16 cellular contexts compared by ENCODE assay signal in genomic region chr16:15881794-15882379, GRCh38. TPM values are rescaled to one million over a fixed set of nuclear protein-coding genes. Genes with fewer than 3 reads are reported as not detected.
A peak's percentile ranks its signal among the peaks of the same experiment; 100 is the strongest.
DNase-seq lines count a peak whose midpoint lies in the region; ATAC-seq, FAIRE-seq and TF ChIP-seq lines count a peak whose summit lies in the region.
"Had no signal": no experiment of that assay in that cellular context is flagged by ENCODE, and none has a peak within 500 bp of the region (broad histone marks: within the 10 kb centered on the region; RNA-seq: fewer than 3 reads in every experiment).

No MANE protein-coding gene starts in this region.

- 94% methylated on average over 13 of the region's 13 CpGs for WGBS in A549 (ENCODE audit: missing lambda C conversion rate)

- no peaks in the 10 kb centered on the region for H3K27me3 Mint-ChIP-seq in HFFc6 (ENCODE audit: insufficient read depth)
- H3K27me3 Mint-ChIP-seq in osteocyte (ENCODE audit: unreplicated experiment): no peaks in the 10 kb centered on the region
- H3K27me3 Mint-ChIP-seq: CD8-positive, alpha-beta memory T cell; IgD-negative memory B cell had no signal

- H3K9ac ChIP-seq in SK-N-MC (ENCODE audit: insufficient read length): no peak overlapping the region

- POLR2A ChIA-PET in A549 (lab: Yijun Ruan, JAX): no interaction called here

- TF ChIP-seq EP300 in A549 (IDR thresholded peaks at IDR 0.05): no peak

- H3K4me3 Mint-ChIP-seq in HFFc6 (no peak overlapping the region), osteocyte (ENCODE audit: unreplicated experiment) (no peak overlapping the region)
- H3K4me3 Mint-ChIP-seq: IgD-negative memory B cell had no signal

- peaks cover 67% of the 10 kb centered on the region for H3K36me3 ChIP-seq in SK-N-MC (ENCODE audit: insufficient read depth, low read length)

- H3K9me3 ChIP-seq in A549 (no peaks in the 10 kb centered on the region), SK-N-MC (ENCODE audit: low read depth, low read length) (no peaks in the 10 kb centered on the region)
- H3K9me3 ChIP-seq: Caco-2 had no signal

- H3K36me3 Mint-ChIP-seq in HFFc6 (ENCODE audit: low read depth) (peaks cover 43% of the 10 kb centered on the region), osteocyte (ENCODE audit: unreplicated experiment) (peaks cover 24% of the 10 kb centered on the region)
- H3K36me3 Mint-ChIP-seq: IgD-negative memory B cell had no signal

- H3K4me1 Mint-ChIP-seq in HFFc6 (ENCODE audit: low read depth) (peaks cover 62% of the 10 kb centered on the region), osteocyte (ENCODE audit: unreplicated experiment) (peaks cover 47% of the 10 kb centered on the region)

- TF ChIP-seq RAD21 in A549 (conservative IDR thresholded peaks at IDR 0.05 in 1 of 2, IDR thresholded peaks at IDR 0.05 in 1 of 2): no peak

- peak overlapping the region; percentile 90 to 96 for H3K27ac ChIP-seq in A549
- peak overlapping the region; percentile 52; the same call in 1 of the 2 replicates for H3K27ac ChIP-seq in SK-N-MC
- H3K27ac ChIP-seq: HL-60 had no signal

- TF ChIP-seq CTCF in A549 (IDR thresholded peaks at IDR 0.05): no peak
- TF ChIP-seq CTCF in HFFc6 (IDR thresholded peaks at IDR 0.05): no peak
- no peak for TF ChIP-seq CTCF in osteocyte (IDR thresholded peaks at IDR 0.05)
- no peak for TF ChIP-seq CTCF in GM13976 (IDR thresholded peaks at IDR 0.05; ENCODE audit: borderline replicate concordance, control extremely low read depth, extremely low read depth, insufficient read depth, missing control alignments)

- in situ Hi-C loops in GM13976 (cut with MboI; ENCODE audit: low sequenced_read_pairs, unreplicated experiment): no loop called here

- H3K9me3 Mint-ChIP-seq in HFFc6 (no peaks in the 10 kb centered on the region), osteocyte (ENCODE audit: unreplicated experiment) (no peaks in the 10 kb centered on the region)
- H3K9me3 Mint-ChIP-seq: CD8-positive, alpha-beta memory T cell; IgD-negative memory B cell had no signal

- H3K27ac Mint-ChIP-seq in HFFc6 (peak overlapping the region; percentile 93), osteocyte (ENCODE audit: unreplicated experiment) (peak overlapping the region; percentile 34)
- H3K27ac Mint-ChIP-seq: CD8-positive, alpha-beta memory T cell; IgD-negative memory B cell had no signal

- TF ChIP-seq POLR2A in A549 (IDR thresholded peaks at IDR 0.05; ENCODE audit: low read length): no peak

- H3K4me2 ChIP-seq in A549: peak overlapping the region; percentile 1; the same call in 1 of the 3 replicates

- DNase-seq in A549 (ENCODE audit: low read depth in 1 of 2, low spot score in 1 of 2) (no peak), HFFc6 (no peak), SK-N-MC (ENCODE audit: low read depth, low spot score) (no peak), osteocyte (ENCODE audit: extremely low spot score, unreplicated experiment) (no peak), RCC 7860 (ENCODE audit: low spot score) (no peak), NCI-H2171 (lab: John Stamatoyannopoulos, UW) (no peak), NCI-H2107 treated with DMSO at 0.1 percent for 48 hours (lab: John Stamatoyannopoulos, UW; ENCODE audit: unreplicated experiment) (no peak), GM13976 (ENCODE audit: low spot score) (no peak)
- DNase-seq: Caco-2; CD8-positive, alpha-beta memory T cell; GF-D8; HCEC 1CT had no signal

- H3K4me1 ChIP-seq in A549: peaks cover 78% of the 10 kb centered on the region
- H3K4me1 ChIP-seq: Caco-2 had no signal

- no peak overlapping the region for H3K4me3 ChIP-seq in A549
- no peak overlapping the region for H3K4me3 ChIP-seq in SK-N-MC

- CTCF ChIA-PET in A549 (lab: Yijun Ruan, JAX): no interaction called here

- no peak for FAIRE-seq in A549 (lab: Jason Lieb, UNC)
- FAIRE-seq in RCC 7860 (lab: Jason Lieb, UNC): no peak

- no peak for ATAC-seq in A549

TF ChIP-seq in A549, 52 proteins besides CTCF, POLR2A, EP300 and RAD21:
- no peak for TF ChIP-seq ZC3H11A (IDR thresholded peaks at IDR 0.05)
- no peak for TF ChIP-seq HOXA7 (CRISPR knock-in tag; IDR thresholded peaks at IDR 0.05)
- TF ChIP-seq ZNF302 (CRISPR knock-in tag; IDR thresholded peaks at IDR 0.05): no peak
- no peak for TF ChIP-seq RNF2 (IDR thresholded peaks at IDR 0.05; ENCODE audit: borderline replicate concordance, low read depth)
- no peak for TF ChIP-seq EHF (CRISPR knock-in tag; IDR thresholded peaks at IDR 0.05)
- TF ChIP-seq, protein P1, sequence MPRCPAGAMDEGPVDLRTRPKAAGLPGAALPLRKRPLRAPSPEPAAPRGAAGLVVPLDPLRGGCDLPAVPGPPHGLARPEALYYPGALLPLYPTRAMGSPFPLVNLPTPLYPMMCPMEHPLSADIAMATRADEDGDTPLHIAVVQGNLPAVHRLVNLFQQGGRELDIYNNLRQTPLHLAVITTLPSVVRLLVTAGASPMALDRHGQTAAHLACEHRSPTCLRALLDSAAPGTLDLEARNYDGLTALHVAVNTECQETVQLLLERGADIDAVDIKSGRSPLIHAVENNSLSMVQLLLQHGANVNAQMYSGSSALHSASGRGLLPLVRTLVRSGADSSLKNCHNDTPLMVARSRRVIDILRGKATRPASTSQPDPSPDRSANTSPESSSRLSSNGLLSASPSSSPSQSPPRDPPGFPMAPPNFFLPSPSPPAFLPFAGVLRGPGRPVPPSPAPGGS (IDR thresholded peaks at IDR 0.05): no peak
- no peak for TF ChIP-seq HES2 (IDR thresholded peaks at IDR 0.05)
- TF ChIP-seq HDAC2 (IDR thresholded peaks at IDR 0.05): no peak
- TF ChIP-seq EHMT2 (IDR thresholded peaks at IDR 0.05; ENCODE audit: low read depth): no peak
- no peak for TF ChIP-seq PBX3 (IDR thresholded peaks at IDR 0.05)
- TF ChIP-seq CBX2 (IDR thresholded peaks at IDR 0.05; ENCODE audit: borderline replicate concordance, low read depth): no peak
- no peak for TF ChIP-seq ESRRA (IDR thresholded peaks at IDR 0.05; ENCODE audit: borderline replicate concordance, low read length)
- TF ChIP-seq ZSCAN20 (CRISPR knock-in tag; IDR thresholded peaks at IDR 0.05): no peak

RNA-seq across cellular contexts. Expression of gene CEP20, which starts 6.5 kb away (rescaled TPM):
- polyA plus RNA-seq in A549 (2011; rRNA removed): 97.5 and 102 TPM in 2 replicates
- polyA plus RNA-seq in A549 (2012; cell fraction: cytosol; rRNA removed): 20.9 and 24.1 TPM in 2 replicates
- 5.6 and 10.8 TPM in 2 replicates for polyA plus RNA-seq in A549 (2012; cell fraction: nucleus; rRNA removed)
- polyA plus RNA-seq in A549 (2017; fragmentation: RNase III; extraction: RNeasy Plus Mini Kit Qiagen cat#74134 plus additional on column Dnase treatment): 57.9 to 63.8 TPM (median 58.7 TPM) in 3 replicates
- polyA minus RNA-seq in A549 (2011; rRNA and poly(A)+ RNA removed): 19.5 and 21.5 TPM in 2 replicates
- 10 to 100 TPM; 40.1 to 57.5 (median 49.4) TPM for total RNA-seq in HFFc6 (2021; fragmentation: NEBNext Ultra II Directional; extraction: Animal tissue kit (Norgen Biotek cat#: 25700))
- 24.3 and 31.2 TPM in 2 replicates for total RNA-seq in osteocyte

RNA-seq across cellular contexts. Expression of gene MYH11, which starts 25.1 kb away (rescaled TPM):
- polyA plus RNA-seq in A549 (2011; rRNA removed): 0.03 TPM in 2 replicates
- 0.01 TPM in 2 replicates for polyA plus RNA-seq in A549 (2012; cell fraction: cytosol; rRNA removed)
- polyA plus RNA-seq in A549 (2012; cell fraction: nucleus; rRNA removed): 0.01 TPM in 1 of 2 replicates, not detected in the other
- 0.07 to 0.10 TPM (median 0.09 TPM) in 3 replicates for polyA plus RNA-seq in A549 (2017; fragmentation: RNase III; extraction: RNeasy Plus Mini Kit Qiagen cat#74134 plus additional on column Dnase treatment)
- polyA minus RNA-seq in A549 (2011; rRNA and poly(A)+ RNA removed): 0.05 and 0.12 TPM in 2 replicates
- under 1 TPM in 4 of 6 experiments, not detected in 2; 0.02 to 0.23 (median 0.21) TPM for total RNA-seq in HFFc6 (2021; fragmentation: NEBNext Ultra II Directional; extraction: Animal tissue kit (Norgen Biotek cat#: 25700))
- total RNA-seq in osteocyte: 1.9 and 2.0 TPM in 2 replicates
- total RNA-seq: A172; Caco-2; CD8-positive, alpha-beta memory T cell; H4 had no signal
